In the genomic region with DNA sequence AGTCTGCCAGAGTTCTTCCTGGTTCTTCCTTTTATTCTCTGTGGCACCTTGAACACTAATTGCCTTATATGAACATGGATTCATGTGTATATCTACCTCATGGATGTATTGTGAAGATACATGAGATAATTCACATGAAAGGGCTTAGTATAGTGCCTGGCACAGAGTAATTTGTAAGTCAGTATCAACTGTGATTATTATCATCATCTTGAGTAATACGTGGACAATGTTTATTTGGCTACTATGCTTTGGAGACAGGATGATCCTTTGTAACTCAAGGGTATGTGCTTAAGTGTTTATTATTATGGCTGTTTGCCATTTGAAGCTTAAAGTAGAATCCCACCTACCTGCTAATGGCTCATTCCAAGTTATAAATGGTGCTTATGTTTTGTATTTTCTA, we compare ENCODE assay signal across 31 cellular contexts.
"Had no signal": no experiment of that assay in that cellular context is flagged by ENCODE, and none has a peak within 500 bp of the region (broad histone marks: within the 10 kb centered on the region; RNA-seq: fewer than 3 reads in every experiment).

No MANE protein-coding gene starts in this region.

- H3K4me3 ChIP-seq: body of pancreas, coronary artery, esophagus muscularis mucosa, gastrocnemius medialis, heart left ventricle had no signal

- DNase-seq: activated B cell treated with CpG ODN at 0.5 μM for 24 hours; activated CD4-positive, alpha-beta T cell treated with anti-CD3 and anti-CD28 coated beads for 48 hours; activated CD4-positive, alpha-beta T cell treated with anti-CD3 and anti-CD28 coated beads, Interleukin-2, amount 50 U/mL, for 1 hour; activated CD4-positive, alpha-beta T cell treated with anti-CD3 and anti-CD28 coated beads, Interleukin-2, amount 50 U/mL, for 48 hours; activated CD8-positive, alpha-beta memory T cell treated with anti-CD3 and anti-CD28 coated beads for 24 hours; activated CD8-positive, alpha-beta T cell treated with anti-CD3 and anti-CD28 coated beads for 36 hours; activated effector memory CD4-positive, alpha-beta T cell treated with Interleukin-2 at 50 U/mL for 16 hours; activated gamma-delta T cell treated with Interleukin-2 at 50 U/mL for 16 hours; activated naive CD4-positive, alpha-beta T cell treated with anti-CD3 and anti-CD28 coated beads, Interleukin-2, amount 50 U/mL, for 16 hours; activated naive CD4-positive, alpha-beta T cell treated with Interleukin-2 at 50 U/mL for 16 hours; activated T-cell treated with anti-CD3 and anti-CD28 coated beads, Interleukin-2, amount 50 U/mL, for 4 hours; amygdala; aorta; body of pancreas; central memory CD4-positive, alpha-beta T cell; cerebellar nuclear complex; dermis blood vessel endothelial cell; effector CD4-positive, alpha-beta T cell; effector memory CD8-positive, alpha-beta T cell; erythroblast; foreskin keratinocyte; gastrocnemius medialis; glutamatergic neuron; heart left ventricle; T-helper 17 cell; T1000; WERI-Rb-1 had no signal

- ATAC-seq: activated CD4-positive, CD25-positive, alpha-beta regulatory T cell treated with anti-CD3 and anti-CD28 coated beads, Interleukin-2, amount 50 U/mL, for 24 hours; activated CD8-positive, alpha-beta T cell treated with anti-CD3 and anti-CD28 coated beads for 36 hours; activated T-cell treated with anti-CD3 and anti-CD28 coated beads, Interleukin-2, amount 50 U/mL, for 4 hours; activated T-helper 17 cell treated with anti-CD3 and anti-CD28 coated beads, Interleukin-2, amount 50 U/mL, for 72 hours; body of pancreas; effector memory CD8-positive, alpha-beta T cell; foreskin keratinocyte; gastrocnemius medialis; heart left ventricle; T-helper 17 cell had no signal
